ENCODE assay signal across 1 cellular context in the genomic region with DNA sequence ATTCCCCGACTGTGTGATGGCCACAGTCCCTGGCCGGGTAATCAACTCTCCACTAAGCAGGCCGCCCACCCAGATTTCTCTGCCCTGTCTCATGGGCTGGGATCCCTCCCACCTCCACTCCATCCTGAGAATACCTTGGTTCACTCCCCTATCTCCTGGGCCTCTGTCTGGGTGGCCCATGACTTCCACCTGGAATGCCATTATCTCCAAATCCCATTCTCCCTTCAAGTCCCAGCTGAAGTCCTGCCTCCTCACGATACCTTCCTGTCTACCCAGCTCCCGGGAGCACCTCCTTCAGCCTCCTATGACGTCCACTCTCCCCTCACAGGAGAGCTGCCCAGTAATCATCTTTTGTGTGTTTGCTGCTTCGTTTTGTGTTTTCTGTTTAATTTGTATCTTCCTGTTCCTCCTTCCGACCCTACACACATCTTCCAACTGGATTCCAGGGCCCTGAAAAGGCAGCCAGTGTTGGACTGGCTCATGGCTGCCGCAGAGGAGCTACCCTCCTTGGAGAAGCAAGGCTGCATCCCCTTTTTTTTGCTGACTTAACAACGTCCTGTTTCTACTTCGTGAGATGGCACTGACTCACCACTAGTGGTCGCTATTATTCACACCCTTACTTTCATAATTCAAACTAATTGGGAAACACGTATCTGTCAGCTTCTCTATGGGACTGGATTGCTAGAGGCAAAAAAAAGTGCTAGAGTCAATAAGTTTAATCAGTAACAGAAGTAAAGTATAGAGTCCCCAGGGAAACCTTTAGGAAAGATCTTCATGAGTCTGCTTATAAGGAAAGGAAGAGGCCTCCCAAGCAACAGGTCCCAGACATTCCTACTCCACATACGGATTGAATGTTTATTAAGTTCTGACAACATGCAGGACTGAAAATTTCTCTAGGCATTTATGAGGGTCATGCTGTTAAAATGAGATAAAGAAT.
A peak's percentile ranks its signal among the peaks of the same experiment; 100 is the strongest.
TF ChIP-seq lines count a peak whose summit lies in the region.

No MANE protein-coding gene starts in this region.

TF ChIP-seq in K562, 482 proteins besides CTCF, POLR2A, EP300 and RAD21 (continued from another document):
- TF ChIP-seq, protein P1, sequence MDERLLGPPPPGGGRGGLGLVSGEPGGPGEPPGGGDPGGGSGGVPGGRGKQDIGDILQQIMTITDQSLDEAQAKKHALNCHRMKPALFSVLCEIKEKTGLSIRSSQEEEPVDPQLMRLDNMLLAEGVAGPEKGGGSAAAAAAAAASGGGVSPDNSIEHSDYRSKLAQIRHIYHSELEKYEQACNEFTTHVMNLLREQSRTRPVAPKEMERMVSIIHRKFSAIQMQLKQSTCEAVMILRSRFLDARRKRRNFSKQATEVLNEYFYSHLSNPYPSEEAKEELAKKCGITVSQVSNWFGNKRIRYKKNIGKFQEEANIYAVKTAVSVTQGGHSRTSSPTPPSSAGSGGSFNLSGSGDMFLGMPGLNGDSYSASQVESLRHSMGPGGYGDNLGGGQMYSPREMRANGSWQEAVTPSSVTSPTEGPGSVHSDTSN (CRISPR knock-in tag; IDR thresholded peaks at IDR 0.05; ENCODE audit: low read depth): no peak
- TF ChIP-seq, protein P1 (tag; conservative IDR thresholded peaks at IDR 0.05; ENCODE audit: low read depth): peak; percentile 39; the same call in 1 of the 2 replicates
- no peak for TF ChIP-seq ZNF696 (CRISPR knock-in tag; conservative IDR thresholded peaks at IDR 0.05)
- no peak for TF ChIP-seq ZNF282 (CRISPR knock-in tag; IDR thresholded peaks at IDR 0.05)
- TF ChIP-seq DLX4 (CRISPR knock-in tag; IDR thresholded peaks at IDR 0.05): no peak
- no peak for TF ChIP-seq LEF1 (IDR thresholded peaks at IDR 0.05)
- no peak for TF ChIP-seq NFYB (IDR thresholded peaks at IDR 0.05; ENCODE audit: extremely low read depth, insufficient read length)
- no peak for TF ChIP-seq AFF4 (CRISPR knock-in tag; IDR thresholded peaks at IDR 0.05)
- no peak for TF ChIP-seq HDGF (IDR thresholded peaks at IDR 0.05)
- TF ChIP-seq, protein P2, sequence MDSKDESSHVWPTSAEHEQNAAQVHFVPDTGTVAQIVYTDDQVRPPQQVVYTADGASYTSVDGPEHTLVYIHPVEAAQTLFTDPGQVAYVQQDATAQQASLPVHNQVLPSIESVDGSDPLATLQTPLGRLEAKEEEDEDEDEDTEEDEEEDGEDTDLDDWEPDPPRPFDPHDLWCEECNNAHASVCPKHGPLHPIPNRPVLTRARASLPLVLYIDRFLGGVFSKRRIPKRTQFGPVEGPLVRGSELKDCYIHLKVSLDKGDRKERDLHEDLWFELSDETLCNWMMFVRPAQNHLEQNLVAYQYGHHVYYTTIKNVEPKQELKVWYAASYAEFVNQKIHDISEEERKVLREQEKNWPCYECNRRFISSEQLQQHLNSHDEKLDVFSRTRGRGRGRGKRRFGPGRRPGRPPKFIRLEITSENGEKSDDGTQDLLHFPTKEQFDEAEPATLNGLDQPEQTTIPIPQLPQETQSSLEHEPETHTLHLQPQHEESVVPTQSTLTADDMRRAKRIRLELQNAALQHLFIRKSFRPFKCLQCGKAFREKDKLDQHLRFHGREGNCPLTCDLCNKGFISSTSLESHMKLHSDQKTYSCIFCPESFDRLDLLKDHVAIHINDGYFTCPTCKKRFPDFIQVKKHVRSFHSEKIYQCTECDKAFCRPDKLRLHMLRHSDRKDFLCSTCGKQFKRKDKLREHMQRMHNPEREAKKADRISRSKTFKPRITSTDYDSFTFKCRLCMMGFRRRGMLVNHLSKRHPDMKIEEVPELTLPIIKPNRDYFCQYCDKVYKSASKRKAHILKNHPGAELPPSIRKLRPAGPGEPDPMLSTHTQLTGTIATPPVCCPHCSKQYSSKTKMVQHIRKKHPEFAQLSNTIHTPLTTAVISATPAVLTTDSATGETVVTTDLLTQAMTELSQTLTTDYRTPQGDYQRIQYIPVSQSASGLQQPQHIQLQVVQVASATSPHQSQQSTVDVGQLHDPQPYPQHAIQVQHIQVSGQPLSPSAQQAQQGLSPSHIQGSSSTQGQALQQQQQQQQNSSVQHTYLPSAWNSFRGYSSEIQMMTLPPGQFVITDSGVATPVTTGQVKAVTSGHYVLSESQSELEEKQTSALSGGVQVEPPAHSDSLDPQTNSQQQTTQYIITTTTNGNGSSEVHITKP (IDR thresholded peaks at IDR 0.05; ENCODE audit: partially characterized antibody): peak; percentile 79
- no peak for TF ChIP-seq ZNF445 (CRISPR knock-in tag; IDR thresholded peaks at IDR 0.05; ENCODE audit: low read depth)
- no peak for TF ChIP-seq ZSCAN32 (CRISPR knock-in tag; IDR thresholded peaks at IDR 0.05)
- no peak for TF ChIP-seq ZNF217 (CRISPR knock-in tag; IDR thresholded peaks at IDR 0.05)
- TF ChIP-seq ZBTB17 (CRISPR knock-in tag; IDR thresholded peaks at IDR 0.05): no peak
- TF ChIP-seq SRSF1 (IDR thresholded peaks at IDR 0.05; ENCODE audit: low read depth, low read length): no peak
- no peak for TF ChIP-seq COPS2 (conservative IDR thresholded peaks at IDR 0.05)
- no peak for TF ChIP-seq ZNF561 (CRISPR knock-in tag; conservative IDR thresholded peaks at IDR 0.05)
- TF ChIP-seq ZBED1 (IDR thresholded peaks at IDR 0.05): no peak
- TF ChIP-seq SETDB1 (IDR thresholded peaks at IDR 0.05; ENCODE audit: low read length): no peak
- no peak for TF ChIP-seq U2AF1 (optimal IDR thresholded peaks at IDR 0.05; ENCODE audit: low read depth, low read length)
- no peak for TF ChIP-seq ZNF408 (CRISPR knock-in tag; IDR thresholded peaks at IDR 0.05; ENCODE audit: low read depth)
- TF ChIP-seq CEBPB (tag; IDR thresholded peaks at IDR 0.05): peak; percentile 48
- TF ChIP-seq, protein P3, sequence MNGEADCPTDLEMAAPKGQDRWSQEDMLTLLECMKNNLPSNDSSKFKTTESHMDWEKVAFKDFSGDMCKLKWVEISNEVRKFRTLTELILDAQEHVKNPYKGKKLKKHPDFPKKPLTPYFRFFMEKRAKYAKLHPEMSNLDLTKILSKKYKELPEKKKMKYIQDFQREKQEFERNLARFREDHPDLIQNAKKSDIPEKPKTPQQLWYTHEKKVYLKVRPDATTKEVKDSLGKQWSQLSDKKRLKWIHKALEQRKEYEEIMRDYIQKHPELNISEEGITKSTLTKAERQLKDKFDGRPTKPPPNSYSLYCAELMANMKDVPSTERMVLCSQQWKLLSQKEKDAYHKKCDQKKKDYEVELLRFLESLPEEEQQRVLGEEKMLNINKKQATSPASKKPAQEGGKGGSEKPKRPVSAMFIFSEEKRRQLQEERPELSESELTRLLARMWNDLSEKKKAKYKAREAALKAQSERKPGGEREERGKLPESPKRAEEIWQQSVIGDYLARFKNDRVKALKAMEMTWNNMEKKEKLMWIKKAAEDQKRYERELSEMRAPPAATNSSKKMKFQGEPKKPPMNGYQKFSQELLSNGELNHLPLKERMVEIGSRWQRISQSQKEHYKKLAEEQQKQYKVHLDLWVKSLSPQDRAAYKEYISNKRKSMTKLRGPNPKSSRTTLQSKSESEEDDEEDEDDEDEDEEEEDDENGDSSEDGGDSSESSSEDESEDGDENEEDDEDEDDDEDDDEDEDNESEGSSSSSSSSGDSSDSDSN (IDR thresholded peaks at IDR 0.05; ENCODE audit: borderline replicate concordance in 1 of 2, low read depth in 2 of 2, low read length in 2 of 2): no peak
- no peak for TF ChIP-seq KLF13 (tag; IDR thresholded peaks at IDR 0.05; ENCODE audit: borderline replicate concordance, low read depth)
- TF ChIP-seq ASH1L (IDR thresholded peaks at IDR 0.05; ENCODE audit: borderline replicate concordance, low read depth, partially characterized antibody): no peak
- TF ChIP-seq SUPT5H (IDR thresholded peaks at IDR 0.05): no peak
- no peak for TF ChIP-seq FOXP1 (CRISPR knock-in tag; IDR thresholded peaks at IDR 0.05)
- no peak for TF ChIP-seq ZEB2 (IDR thresholded peaks at IDR 0.05)
- TF ChIP-seq KLF16 (IDR thresholded peaks at IDR 0.05): peak; percentile 69
- no peak for TF ChIP-seq ETV5 (CRISPR knock-in tag; IDR thresholded peaks at IDR 0.05; ENCODE audit: low read depth)
- no peak for TF ChIP-seq ZNF785 (CRISPR knock-in tag; IDR thresholded peaks at IDR 0.05)
- TF ChIP-seq SMAD2 (IDR thresholded peaks at IDR 0.05; ENCODE audit: low read depth, low read length): no peak
- no peak for TF ChIP-seq SIN3A (IDR thresholded peaks at IDR 0.05; ENCODE audit: borderline replicate concordance in 2 of 2, control insufficient read depth in 1 of 2, low read depth in 2 of 2, low read length in 2 of 2)
- no peak for TF ChIP-seq ZNF280B (CRISPR knock-in tag; IDR thresholded peaks at IDR 0.05)
- no peak for TF ChIP-seq SRSF9 (IDR thresholded peaks at IDR 0.05; ENCODE audit: borderline replicate concordance, low read depth, low read length)
- TF ChIP-seq, protein P4, sequence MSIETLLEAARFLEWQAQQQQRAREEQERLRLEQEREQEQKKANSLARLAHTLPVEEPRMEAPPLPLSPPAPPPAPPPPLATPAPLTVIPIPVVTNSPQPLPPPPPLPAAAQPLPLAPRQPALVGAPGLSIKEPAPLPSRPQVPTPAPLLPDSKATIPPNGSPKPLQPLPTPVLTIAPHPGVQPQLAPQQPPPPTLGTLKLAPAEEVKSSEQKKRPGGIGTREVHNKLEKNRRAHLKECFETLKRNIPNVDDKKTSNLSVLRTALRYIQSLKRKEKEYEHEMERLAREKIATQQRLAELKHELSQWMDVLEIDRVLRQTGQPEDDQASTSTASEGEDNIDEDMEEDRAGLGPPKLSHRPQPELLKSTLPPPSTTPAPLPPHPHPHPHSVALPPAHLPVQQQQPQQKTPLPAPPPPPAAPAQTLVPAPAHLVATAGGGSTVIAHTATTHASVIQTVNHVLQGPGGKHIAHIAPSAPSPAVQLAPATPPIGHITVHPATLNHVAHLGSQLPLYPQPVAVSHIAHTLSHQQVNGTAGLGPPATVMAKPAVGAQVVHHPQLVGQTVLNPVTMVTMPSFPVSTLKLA (conservative IDR thresholded peaks at IDR 0.05): no peak
- no peak for TF ChIP-seq ZNF121 (CRISPR knock-in tag; conservative IDR thresholded peaks at IDR 0.05)
- TF ChIP-seq NFE2 (IDR thresholded peaks at IDR 0.05; ENCODE audit: low read depth): peak; percentile 31
- TF ChIP-seq MAFK (IDR thresholded peaks at IDR 0.05; ENCODE audit: low read length): peak; percentile 92
- TF ChIP-seq SAP30 (IDR thresholded peaks at IDR 0.05; ENCODE audit: borderline replicate concordance, insufficient read depth, low read depth, low read length, poor library complexity, severe bottlenecking): no peak
- no peak for TF ChIP-seq PRPF4 (IDR thresholded peaks at IDR 0.05; ENCODE audit: insufficient read depth, low read depth, low read length, poor library complexity, severe bottlenecking)
- no peak for TF ChIP-seq PCBP2 (IDR thresholded peaks at IDR 0.05; ENCODE audit: low read depth, low read length, poor library complexity, severe bottlenecking)
- TF ChIP-seq SNRNP70 (optimal IDR thresholded peaks at IDR 0.05; ENCODE audit: low read depth, low read length): no peak
- no peak for TF ChIP-seq FOXJ2 (tag; IDR thresholded peaks at IDR 0.05)
TF ChIP-seq in K562: peak in this region for 18.
